In genomic region chr1:211676106-211676583, GRCh38 we compare ENCODE assay signal across 8 cellular contexts. TPM values are rescaled to one million over a fixed set of nuclear protein-coding genes. Genes with fewer than 3 reads are reported as not detected.
DNase-seq lines count a peak whose midpoint lies in the region; ATAC-seq and TF ChIP-seq lines count a peak whose summit lies in the region.

No MANE protein-coding gene starts in this region.

- no peak overlapping the region for H2BK5ac ChIP-seq in mesenchymal stem cell (ENCODE audit: low read depth, low read length, poor library complexity, severe bottlenecking)

- WGBS in mesenchymal stem cell = 38% methylated on average over 17 of the region's 19 CpGs
- WGBS in upper lobe of left lung, 2 donors = 45 to 47% methylated on average over 19 of the region's 19 CpGs

- H3K14ac ChIP-seq in mesenchymal stem cell (ENCODE audit: low read length in 2 of 2) = no peak overlapping the region

- H3K4me3 ChIP-seq in astrocyte of the spinal cord (ENCODE audit: low read depth, low read length) (peak overlapping the region; percentile 73), mesenchymal stem cell (ENCODE audit: insufficient read depth in 1 of 2, low read depth in 1 of 2, low read length in 2 of 2) (peak overlapping the region; percentile 63 to 96), upper lobe of left lung (peak overlapping the region in 3 of 4 donors; percentile 44 to 54 (median 48))

- TF ChIP-seq POLR2A in upper lobe of left lung (IDR thresholded peaks at IDR 0.05) = no peak

- H3K23ac ChIP-seq in mesenchymal stem cell (ENCODE audit: low read length in 2 of 2) = no peak overlapping the region

- no peaks in the 10 kb centered on the region for H3K9me3 Mint-ChIP-seq in activated naive CD4-positive, alpha-beta T cell treated with anti-CD3 and anti-CD28 coated beads, Interleukin-2, amount 10 ng/mL, durations not matched to agents 7 days and 5 days

- no peak overlapping the region for H2BK120ac ChIP-seq in mesenchymal stem cell (ENCODE audit: low read depth, low read length)

- no peak for DNase-seq in activated naive CD4-positive, alpha-beta T cell treated with anti-CD3 and anti-CD28 coated beads, Interleukin-2, amount 10 ng/mL, durations not matched to agents 7 days and 5 days
- DNase-seq in activated naive CD4-positive, alpha-beta T cell (lab: John Stamatoyannopoulos, UW) = no peak
- no peak for DNase-seq in astrocyte of the spinal cord (ENCODE audit: low read depth, low spot score)
- no peak for DNase-seq in mesenchymal stem cell
- no peak for DNase-seq in upper lobe of left lung
- DNase-seq in stimulated activated CD8-positive, alpha-beta memory T cell treated with anti-CD3 and anti-CD28 coated beads, Interleukin-4, amount 100 ng/mL, for 48 hours = no peak
- DNase-seq in SW480 (ENCODE audit: low spot score) = no peak

- no peak overlapping the region for H4K8ac ChIP-seq in mesenchymal stem cell (ENCODE audit: low read length)

- H3K4me1 ChIP-seq in mesenchymal stem cell (ENCODE audit: control insufficient read depth, insufficient read depth, low read depth, low read length) = peaks cover 5% of the 10 kb centered on the region
- peaks cover 5 to 19% (median 13%) of the 10 kb centered on the region in 4 donors for H3K4me1 ChIP-seq in upper lobe of left lung

- H3K4me2 ChIP-seq in mesenchymal stem cell (ENCODE audit: low read length, poor library complexity, severe bottlenecking) = peak overlapping the region; percentile 100

- H2BK12ac ChIP-seq in mesenchymal stem cell (ENCODE audit: low read length in 2 of 2) = no peak overlapping the region

- no peak for TF ChIP-seq EP300 in upper lobe of left lung (IDR thresholded peaks at IDR 0.05)

- no peak overlapping the region for H2AK5ac ChIP-seq in mesenchymal stem cell (ENCODE audit: low read length, severe bottlenecking)

- H3K27ac ChIP-seq in mesenchymal stem cell (ENCODE audit: low read length, poor library complexity, severe bottlenecking) (no peak overlapping the region), upper lobe of left lung (no peak overlapping the region)

- CTCF ChIA-PET in activated naive CD4-positive, alpha-beta T cell treated with anti-CD3 and anti-CD28 coated beads, Interleukin-2, amount 10 ng/mL, durations not matched to agents 7 days and 5 days (lab: Charles Lee) = interaction anchor here (0.6 to 7.9 kb wide), 4 partner anchors 23 to 779 kb away, joined by 3 to 108 read pairs (median 8); no protein-coding TSS in a partner anchor

- peak overlapping the region; percentile 57 for H2AFZ ChIP-seq in mesenchymal stem cell (ENCODE audit: low read depth, low read length)

- H3K4me1 Mint-ChIP-seq in activated naive CD4-positive, alpha-beta T cell treated with anti-CD3 and anti-CD28 coated beads, Interleukin-2, amount 10 ng/mL, durations not matched to agents 7 days and 5 days = peaks cover 47% of the 10 kb centered on the region

- ATAC-seq in upper lobe of left lung (ENCODE audit: low FRiP score in 2 of 2) (no peak), GM18858 (IDR thresholded peaks at IDR 0.05; ENCODE audit: unreplicated experiment) (no peak)

- H3K27me3 Mint-ChIP-seq in activated naive CD4-positive, alpha-beta T cell treated with anti-CD3 and anti-CD28 coated beads, Interleukin-2, amount 10 ng/mL, durations not matched to agents 7 days and 5 days = no peaks in the 10 kb centered on the region

- in situ Hi-C loops in astrocyte of the spinal cord (cut with HindIII; ENCODE audit: low sequenced_read_pairs) = no loop called here

- peak overlapping the region; percentile 82 for H3K4me3 Mint-ChIP-seq in activated naive CD4-positive, alpha-beta T cell treated with anti-CD3 and anti-CD28 coated beads, Interleukin-2, amount 10 ng/mL, durations not matched to agents 7 days and 5 days

- H3K9me3 ChIP-seq in mesenchymal stem cell (ENCODE audit: control insufficient read depth, low read length) = no peaks in the 10 kb centered on the region
- H3K9me3 ChIP-seq in upper lobe of left lung = no peaks in the 10 kb centered on the region

- H4K91ac ChIP-seq in mesenchymal stem cell (ENCODE audit: low read length) = no peak overlapping the region

- peaks cover 20% of the 10 kb centered on the region for H3K36me3 Mint-ChIP-seq in activated naive CD4-positive, alpha-beta T cell treated with anti-CD3 and anti-CD28 coated beads, Interleukin-2, amount 10 ng/mL, durations not matched to agents 7 days and 5 days

- no peaks in the 10 kb centered on the region for H3K27me3 ChIP-seq in mesenchymal stem cell (ENCODE audit: control insufficient read depth in 1 of 2, insufficient read depth in 1 of 2, low read length in 2 of 2)
- no peaks in the 10 kb centered on the region for H3K27me3 ChIP-seq in upper lobe of left lung

- no peak for TF ChIP-seq CTCF in astrocyte of the spinal cord (IDR thresholded peaks at IDR 0.05; ENCODE audit: low read depth, low read length)
- TF ChIP-seq CTCF in upper lobe of left lung (IDR thresholded peaks at IDR 0.05) = no peak

- H3K27ac Mint-ChIP-seq in activated naive CD4-positive, alpha-beta T cell treated with anti-CD3 and anti-CD28 coated beads, Interleukin-2, amount 10 ng/mL, durations not matched to agents 7 days and 5 days = no peak overlapping the region

- peak overlapping the region; percentile 79 for H3K9ac ChIP-seq in mesenchymal stem cell (ENCODE audit: low read length)

- H3K36me3 ChIP-seq in mesenchymal stem cell (ENCODE audit: control insufficient read depth in 1 of 2, insufficient read depth in 2 of 2, low read depth in 1 of 2, low read length in 2 of 2) (no peaks in the 10 kb centered on the region), upper lobe of left lung (no peaks in the 10 kb centered on the region)

- peaks cover 13% of the 10 kb centered on the region for H3K79me1 ChIP-seq in mesenchymal stem cell (replicated peaks; ENCODE audit: low read length, poor library complexity, severe bottlenecking)

- no peak overlapping the region for H3K18ac ChIP-seq in mesenchymal stem cell (ENCODE audit: low read depth in 1 of 2, low read length in 2 of 2)

- H3K4ac ChIP-seq in mesenchymal stem cell (ENCODE audit: low read depth in 1 of 2, low read length in 2 of 2) = no peak overlapping the region

- no peak overlapping the region for H2BK15ac ChIP-seq in mesenchymal stem cell (ENCODE audit: low read depth, poor library complexity, severe bottlenecking)

RNA-seq across cellular contexts. Expression of gene NEK2, which starts 0.7 kb away (rescaled TPM):
- 1.8 TPM for polyA plus RNA-seq in mesenchymal stem cell (2013, experiment 1 of 2)
- 2.1 TPM for polyA plus RNA-seq in mesenchymal stem cell (2013, experiment 2 of 2)
- 1 to 10 TPM in 3 of 6 donors, under 1 TPM in 2, not detected in 1; 0.33 to 1.8 (median 1.2) TPM for total RNA-seq in upper lobe of left lung
